17 cellular contexts compared by ENCODE assay signal in genomic region chr15:86615411-86615810, GRCh38.
A peak's percentile ranks its signal among the peaks of the same experiment; 100 is the strongest.
DNase-seq lines count a peak whose midpoint lies in the region; ATAC-seq, FAIRE-seq and TF ChIP-seq lines count a peak whose summit lies in the region.
"Had no signal": no experiment of that assay in that cellular context is flagged by ENCODE, and none has a peak within 500 bp of the region (broad histone marks: within the 10 kb centered on the region; RNA-seq: fewer than 3 reads in every experiment).

No MANE protein-coding gene starts in this region.

- no peak overlapping the region for H3K27ac ChIP-seq in lower lobe of right lung
- H3K27ac ChIP-seq: 22Rv1; BLaER1 treated with 17β-estradiol and CSF1 and Interleukin-3, amounts not matched to agents 10 nM and 100 nM had no signal

- intact Hi-C loops in lower lobe of right lung (cut with DNase I): no loop called here

- no peak overlapping the region for H3K4me3 ChIP-seq in lower lobe of right lung
- H3K4me3 ChIP-seq: BLaER1 treated with 17β-estradiol and CSF1 and Interleukin-3, amounts not matched to agents 10 nM and 100 nM had no signal

- no peak for ATAC-seq in activated naive CD8-positive, alpha-beta T cell treated with anti-CD3 and anti-CD28 coated beads, Interleukin-2, amount 10 ng/mL, durations not matched to agents 7 days and 5 days (ENCODE audit: low read depth)
- no peak for ATAC-seq in stimulated activated effector memory CD8-positive, alpha-beta T cell treated with anti-CD3 and anti-CD28 coated beads, Interleukin-12 subunit alpha, Interleukin-12 subunit beta, amount 100 ng/mL, for 72 hours
- no peak for ATAC-seq in lower lobe of right lung

- TF ChIP-seq POLR2A in GM12892 (IDR thresholded peaks at IDR 0.05; ENCODE audit: low read depth, low read length): no peak

- peak overlapping the region; percentile 9 for H3K27ac Mint-ChIP-seq in T-helper 1 cell treated with Interleukin-12 subunit alpha and Interleukin-12 subunit beta and Interleukin-4 antibody, amounts not matched to agents 30 μg/mL and 1 μg/mL, for 36 hours
- peak overlapping the region; percentile 64 for H3K27ac Mint-ChIP-seq in activated naive CD8-positive, alpha-beta T cell
- H3K27ac Mint-ChIP-seq in activated naive CD8-positive, alpha-beta T cell treated with anti-CD3 and anti-CD28 coated beads for 36 hours: no peak overlapping the region
- peak overlapping the region; percentile 22 for H3K27ac Mint-ChIP-seq in activated naive CD8-positive, alpha-beta T cell treated with anti-CD3 and anti-CD28 coated beads, Interleukin-2, amount 10 ng/mL, durations not matched to agents 7 days and 5 days
- peak overlapping the region; percentile 3 for H3K27ac Mint-ChIP-seq in stimulated activated effector memory CD8-positive, alpha-beta T cell treated with anti-CD3 and anti-CD28 coated beads, Interleukin-12 subunit alpha, Interleukin-12 subunit beta, amount 100 ng/mL, for 72 hours

- H3K4me1 Mint-ChIP-seq in T-helper 1 cell treated with Interleukin-12 subunit alpha and Interleukin-12 subunit beta and Interleukin-4 antibody, amounts not matched to agents 30 μg/mL and 1 μg/mL, for 36 hours (ENCODE audit: low read depth): peaks cover 53% of the 10 kb centered on the region
- peaks cover 81% of the 10 kb centered on the region for H3K4me1 Mint-ChIP-seq in activated naive CD8-positive, alpha-beta T cell (ENCODE audit: low read depth)
- peaks cover 39% of the 10 kb centered on the region for H3K4me1 Mint-ChIP-seq in activated naive CD8-positive, alpha-beta T cell treated with anti-CD3 and anti-CD28 coated beads for 36 hours
- H3K4me1 Mint-ChIP-seq in activated naive CD8-positive, alpha-beta T cell treated with anti-CD3 and anti-CD28 coated beads, Interleukin-2, amount 10 ng/mL, durations not matched to agents 7 days and 5 days: peaks cover 39% of the 10 kb centered on the region
- peaks cover 61% of the 10 kb centered on the region for H3K4me1 Mint-ChIP-seq in stimulated activated effector memory CD8-positive, alpha-beta T cell treated with anti-CD3 and anti-CD28 coated beads, Interleukin-12 subunit alpha, Interleukin-12 subunit beta, amount 100 ng/mL, for 72 hours

- no peaks in the 10 kb centered on the region for H3K9me3 ChIP-seq in lower lobe of right lung
- H3K9me3 ChIP-seq: BLaER1 treated with 17β-estradiol and CSF1 and Interleukin-3, amounts not matched to agents 10 nM and 100 nM had no signal

- FAIRE-seq in GM12892 (lab: Jason Lieb, UNC): no peak
- FAIRE-seq: G401.6, GM12891 had no signal

- H3K27me3 ChIP-seq in lower lobe of right lung (ENCODE audit: low read depth): no peaks in the 10 kb centered on the region
- H3K27me3 ChIP-seq: BLaER1 treated with 17β-estradiol and CSF1 and Interleukin-3, amounts not matched to agents 10 nM and 100 nM had no signal

- no peak for DNase-seq in T-helper 1 cell
- no peak for DNase-seq in activated naive CD8-positive, alpha-beta T cell treated with anti-CD3 and anti-CD28 coated beads for 36 hours
- no peak for DNase-seq in activated naive CD8-positive, alpha-beta T cell treated with anti-CD3 and anti-CD28 coated beads, Interleukin-2, amount 10 ng/mL, durations not matched to agents 7 days and 5 days
- no peak for DNase-seq in stimulated activated effector memory CD8-positive, alpha-beta T cell treated with anti-CD3 and anti-CD28 coated beads, Interleukin-12 subunit alpha, Interleukin-12 subunit beta, amount 100 ng/mL, for 72 hours (ENCODE audit: low spot score in 2 of 2)
- DNase-seq in GM12892 (ENCODE audit: insufficient read length): no peak
- no peak for DNase-seq in lower lobe of right lung
- DNase-seq: HCEC 1CT, NCI-H1417 treated with DMSO at 0.1 percent for 48 hours, NCI-H2029, NCI-H2171 treated with DMSO at 0.1 percent for 48 hours, NCI-H510A had no signal

- peaks cover 10% of the 10 kb centered on the region for H3K9me3 Mint-ChIP-seq in T-helper 1 cell treated with Interleukin-12 subunit alpha and Interleukin-12 subunit beta and Interleukin-4 antibody, amounts not matched to agents 30 μg/mL and 1 μg/mL, for 36 hours
- no peaks in the 10 kb centered on the region for H3K9me3 Mint-ChIP-seq in activated naive CD8-positive, alpha-beta T cell (ENCODE audit: low read depth)
- no peaks in the 10 kb centered on the region for H3K9me3 Mint-ChIP-seq in activated naive CD8-positive, alpha-beta T cell treated with anti-CD3 and anti-CD28 coated beads for 36 hours
- peaks cover 2% of the 10 kb centered on the region for H3K9me3 Mint-ChIP-seq in activated naive CD8-positive, alpha-beta T cell treated with anti-CD3 and anti-CD28 coated beads, Interleukin-2, amount 10 ng/mL, durations not matched to agents 7 days and 5 days
- no peaks in the 10 kb centered on the region for H3K9me3 Mint-ChIP-seq in stimulated activated effector memory CD8-positive, alpha-beta T cell treated with anti-CD3 and anti-CD28 coated beads, Interleukin-12 subunit alpha, Interleukin-12 subunit beta, amount 100 ng/mL, for 72 hours

- no peak for TF ChIP-seq CTCF in lower lobe of right lung (IDR thresholded peaks at IDR 0.05)

- no peaks in the 10 kb centered on the region for H3K4me1 ChIP-seq in lower lobe of right lung

- POLR2A ChIA-PET in activated naive CD8-positive, alpha-beta T cell treated with anti-CD3 and anti-CD28 coated beads, Interleukin-2, amount 10 ng/mL, durations not matched to agents 7 days and 5 days (lab: Charles Lee): no interaction called here

- peaks cover 10% of the 10 kb centered on the region for H3K36me3 Mint-ChIP-seq in T-helper 1 cell treated with Interleukin-12 subunit alpha and Interleukin-12 subunit beta and Interleukin-4 antibody, amounts not matched to agents 30 μg/mL and 1 μg/mL, for 36 hours (ENCODE audit: low read depth)
- peaks cover 4% of the 10 kb centered on the region for H3K36me3 Mint-ChIP-seq in activated naive CD8-positive, alpha-beta T cell
- H3K36me3 Mint-ChIP-seq in activated naive CD8-positive, alpha-beta T cell treated with anti-CD3 and anti-CD28 coated beads for 36 hours: peaks cover 5% of the 10 kb centered on the region
- peaks cover 3% of the 10 kb centered on the region for H3K36me3 Mint-ChIP-seq in activated naive CD8-positive, alpha-beta T cell treated with anti-CD3 and anti-CD28 coated beads, Interleukin-2, amount 10 ng/mL, durations not matched to agents 7 days and 5 days
- no peaks in the 10 kb centered on the region for H3K36me3 Mint-ChIP-seq in stimulated activated effector memory CD8-positive, alpha-beta T cell treated with anti-CD3 and anti-CD28 coated beads, Interleukin-12 subunit alpha, Interleukin-12 subunit beta, amount 100 ng/mL, for 72 hours

- H3K4me3 Mint-ChIP-seq in T-helper 1 cell treated with Interleukin-12 subunit alpha and Interleukin-12 subunit beta and Interleukin-4 antibody, amounts not matched to agents 30 μg/mL and 1 μg/mL, for 36 hours: peak overlapping the region; percentile 1
- H3K4me3 Mint-ChIP-seq in activated naive CD8-positive, alpha-beta T cell: peak overlapping the region; percentile 43
- no peak overlapping the region for H3K4me3 Mint-ChIP-seq in activated naive CD8-positive, alpha-beta T cell treated with anti-CD3 and anti-CD28 coated beads for 36 hours
- H3K4me3 Mint-ChIP-seq in activated naive CD8-positive, alpha-beta T cell treated with anti-CD3 and anti-CD28 coated beads, Interleukin-2, amount 10 ng/mL, durations not matched to agents 7 days and 5 days: peak overlapping the region; percentile 49
- no peak overlapping the region for H3K4me3 Mint-ChIP-seq in stimulated activated effector memory CD8-positive, alpha-beta T cell treated with anti-CD3 and anti-CD28 coated beads, Interleukin-12 subunit alpha, Interleukin-12 subunit beta, amount 100 ng/mL, for 72 hours

- no peaks in the 10 kb centered on the region for H3K36me3 ChIP-seq in lower lobe of right lung
- H3K36me3 ChIP-seq: BLaER1 treated with 17β-estradiol and CSF1 and Interleukin-3, amounts not matched to agents 10 nM and 100 nM had no signal

- peaks cover 3% of the 10 kb centered on the region for H3K27me3 Mint-ChIP-seq in T-helper 1 cell treated with Interleukin-12 subunit alpha and Interleukin-12 subunit beta and Interleukin-4 antibody, amounts not matched to agents 30 μg/mL and 1 μg/mL, for 36 hours (ENCODE audit: low read depth)
- H3K27me3 Mint-ChIP-seq in activated naive CD8-positive, alpha-beta T cell: no peaks in the 10 kb centered on the region
- peaks cover 2% of the 10 kb centered on the region for H3K27me3 Mint-ChIP-seq in activated naive CD8-positive, alpha-beta T cell treated with anti-CD3 and anti-CD28 coated beads for 36 hours
- H3K27me3 Mint-ChIP-seq in activated naive CD8-positive, alpha-beta T cell treated with anti-CD3 and anti-CD28 coated beads, Interleukin-2, amount 10 ng/mL, durations not matched to agents 7 days and 5 days: no peaks in the 10 kb centered on the region

Comparison
In these comparisons a context has a peak if more than half of its experiments do, and no peak if none do; other contexts are left out.
1. H3K4me3 Mint-ChIP-seq: peak in T-helper 1 cell treated with Interleukin-12 subunit alpha and Interleukin-12 subunit beta and Interleukin-4 antibody, amounts not matched to agents 30 μg/mL and 1 μg/mL, for 36 hours (single experiment), activated naive CD8-positive, alpha-beta T cell (single experiment) and activated naive CD8-positive, alpha-beta T cell treated with anti-CD3 and anti-CD28 coated beads, Interleukin-2, amount 10 ng/mL, durations not matched to agents 7 days and 5 days (single experiment); none in activated naive CD8-positive, alpha-beta T cell treated with anti-CD3 and anti-CD28 coated beads for 36 hours (single experiment) and stimulated activated effector memory CD8-positive, alpha-beta T cell treated with anti-CD3 and anti-CD28 coated beads, Interleukin-12 subunit alpha, Interleukin-12 subunit beta, amount 100 ng/mL, for 72 hours (single experiment).